In genomic region chr11:67391304-67392181, GRCh38 we compare ENCODE assay signal across 8 cellular contexts. TPM values are rescaled to one million over a fixed set of nuclear protein-coding genes. Genes with fewer than 3 reads are reported as not detected.
DNase-seq lines count a peak whose midpoint lies in the region; TF ChIP-seq lines count a peak whose summit lies in the region.

TSS of gene RAD9A (plus strand) at chr11:67391986. CDS start at chr11:67392045, 59 bp downstream.

- no peaks in the 10 kb centered on the region for H3K9me3 ChIP-seq in MM.1S (replicated peaks; ENCODE audit: insufficient read depth, low read length)
- no peaks in the 10 kb centered on the region for H3K9me3 ChIP-seq in neural progenitor cell (ENCODE audit: low read depth)
- H3K9me3 ChIP-seq in stomach: no peaks in the 10 kb centered on the region

- peaks cover 2% of the 10 kb centered on the region for H3K27me3 Mint-ChIP-seq in neural progenitor cell (ENCODE audit: insufficient read depth, low read depth)

- H3K9me2 ChIP-seq in MM.1S (replicated peaks; ENCODE audit: insufficient read depth, low read length): no peaks in the 10 kb centered on the region

- peak within 1 kb of the TSS; percentile 85 for H3K27ac Mint-ChIP-seq in neural progenitor cell

- H2AFZ ChIP-seq in MM.1S (ENCODE audit: low read length) (peak within 1 kb of the TSS; percentile 98), neural progenitor cell (replicated peaks) (peak within 1 kb of the TSS; percentile 52)

- peaks cover 29% of the 10 kb centered on the region for H3K4me1 Mint-ChIP-seq in neural progenitor cell

- H3F3A ChIP-seq in MM.1S (ENCODE audit: insufficient read depth, low read length) (peaks cover 12% of the 10 kb centered on the region; the same call in 1 of the 2 replicates), neural progenitor cell (ENCODE audit: low read depth) (peaks cover 10% of the 10 kb centered on the region)

- TF ChIP-seq CTCF in MM.1S (IDR thresholded peaks at IDR 0.05; ENCODE audit: low read length): no peak
- TF ChIP-seq CTCF in fibroblast of villous mesenchyme (IDR thresholded peaks at IDR 0.05; ENCODE audit: insufficient read depth, low read depth, low read length): no peak
- no peak for TF ChIP-seq CTCF in neural progenitor cell (IDR thresholded peaks at IDR 0.05)
- TF ChIP-seq CTCF in stomach (IDR thresholded peaks at IDR 0.05): peak in 1 of 7 experiments; percentile 8

- no peak for TF ChIP-seq POLR2A in stomach (IDR thresholded peaks at IDR 0.05)

- TF ChIP-seq EP300 in stomach (IDR thresholded peaks at IDR 0.05): no peak

- H3K27me3 ChIP-seq in MM.1S (replicated peaks; ENCODE audit: insufficient read depth, low read length): no peaks in the 10 kb centered on the region
- H3K27me3 ChIP-seq in neural progenitor cell: no peaks in the 10 kb centered on the region
- no peaks in the 10 kb centered on the region for H3K27me3 ChIP-seq in stomach

- H4K20me1 ChIP-seq in MM.1S (ENCODE audit: insufficient read depth, low read length) (no peaks in the 10 kb centered on the region), neural progenitor cell (ENCODE audit: low read depth) (peaks cover 9% of the 10 kb centered on the region)

- H3K79me2 ChIP-seq in MM.1S (ENCODE audit: low read length) (peaks cover 50% of the 10 kb centered on the region), neural progenitor cell (ENCODE audit: low read depth) (peaks cover 24% of the 10 kb centered on the region)

- H3K9ac ChIP-seq in MM.1S (ENCODE audit: low read length): peak within 1 kb of the TSS; percentile 91
- peak within 1 kb of the TSS; percentile 70 for H3K9ac ChIP-seq in neural progenitor cell

- peak within 1 kb of the TSS; percentile 74 for H3K4me2 ChIP-seq in MM.1S (ENCODE audit: low read depth, low read length)
- peak within 1 kb of the TSS; percentile 93 for H3K4me2 ChIP-seq in neural progenitor cell

- H3K4me1 ChIP-seq in MM.1S (ENCODE audit: low read length): peaks cover 9% of the 10 kb centered on the region
- H3K4me1 ChIP-seq in neural progenitor cell: peaks cover 4% of the 10 kb centered on the region
- peaks cover 14 to 47% (median 35%) of the 10 kb centered on the region in 4 donors for H3K4me1 ChIP-seq in stomach

- H3K4me3 ChIP-seq in MM.1S (ENCODE audit: low read length) (peak within 1 kb of the TSS; percentile 97), fibroblast of villous mesenchyme (ENCODE audit: low read depth, low read length) (peak within 1 kb of the TSS; percentile 88), neural progenitor cell (peak within 1 kb of the TSS; percentile 53), stomach (peak within 1 kb of the TSS; percentile 67 to 96 (median 92))

- peak within 1 kb of the TSS; percentile 50; the same call in 1 of the 2 replicates for H3K27ac ChIP-seq in MM.1S (ENCODE audit: low read length)
- peak within 1 kb of the TSS; percentile 32 for H3K27ac ChIP-seq in neural progenitor cell
- H3K27ac ChIP-seq in stomach: peak within 1 kb of the TSS; percentile 83 to 90 (median 84)

- H3K36me3 Mint-ChIP-seq in neural progenitor cell: peaks cover 2% of the 10 kb centered on the region

- WGBS in stomach, 5 donors: 0 to 1% (median 0%) methylated on average over 13 to 75 of the region's 75 CpGs

- intact Hi-C loops in stomach (cut with DNase I; ENCODE audit: low total_unique reads): loop anchor here (10.0 kb wide), 1 partner anchor 103 kb away; no protein-coding TSS in a partner anchor

- peak; percentile 94 for DNase-seq in DMS53 treated with DMSO at 0.1 percent for 48 hours (lab: John Stamatoyannopoulos, UW; ENCODE audit: unreplicated experiment)
- peak; percentile 91 for DNase-seq in H4 (ENCODE audit: low spot score)
- DNase-seq in MM.1S: peak; percentile 98
- peak; percentile 89 for DNase-seq in SIG-M5 treated with dmso at 0.1 percent for 504 hours (lab: John Stamatoyannopoulos, UW; ENCODE audit: unreplicated experiment)
- peak; percentile 94 for DNase-seq in activated gamma-delta T cell (lab: John Stamatoyannopoulos, UW)
- peak; percentile 94 for DNase-seq in fibroblast of villous mesenchyme (ENCODE audit: low read depth)
- peak; percentile 99 for DNase-seq in neural progenitor cell (ENCODE audit: low spot score)
- peak; percentile 97 for DNase-seq in stomach

- H3K9me3 Mint-ChIP-seq in neural progenitor cell: no peaks in the 10 kb centered on the region

- peak within 1 kb of the TSS; percentile 92 for H3K4me3 Mint-ChIP-seq in neural progenitor cell

- no peaks in the 10 kb centered on the region for H3K36me3 ChIP-seq in MM.1S (replicated peaks; ENCODE audit: insufficient read depth, low read length)
- H3K36me3 ChIP-seq in neural progenitor cell: no peaks in the 10 kb centered on the region
- peaks cover 0 to 33% (median 28%) of the 10 kb centered on the region in 4 donors for H3K36me3 ChIP-seq in stomach

RNA-seq across cellular contexts. Expression of gene RAD9A, which starts in this region (rescaled TPM):
- 7.3 and 8.3 TPM in 2 replicates for total RNA-seq in H4 (2014; rRNA removed; shearing (Covaris generic))
- 4.3 and 6.4 TPM in 2 replicates for total RNA-seq in fibroblast of villous mesenchyme
- 10.4 and 37.5 TPM in 2 replicates for total RNA-seq in neural progenitor cell (ENCODE audit: low replicate concordance)
- total RNA-seq in stomach: 10 to 100 TPM in 4 of 5 donors, 1 to 10 TPM in 1; 7.0 to 88.9 (median 29.5) TPM
- polyA plus RNA-seq in stomach: 10 to 100 TPM; 11.8 to 30.3 (median 17.0) TPM

Comparison
In these comparisons a context has a peak if more than half of its experiments do, and no peak if none do; other contexts are left out.
1. Peak in every context shown above with its lines: DNase-seq, H3K4me3 ChIP-seq and H3K27ac ChIP-seq.
2. H3K27ac ChIP-seq: peak in every context shown above with its lines; median percentile 84 in stomach; 50 in MM.1S; 32 in neural progenitor cell.